Comparison of ENCODE assay signal across 26 cellular contexts in the genomic region with DNA sequence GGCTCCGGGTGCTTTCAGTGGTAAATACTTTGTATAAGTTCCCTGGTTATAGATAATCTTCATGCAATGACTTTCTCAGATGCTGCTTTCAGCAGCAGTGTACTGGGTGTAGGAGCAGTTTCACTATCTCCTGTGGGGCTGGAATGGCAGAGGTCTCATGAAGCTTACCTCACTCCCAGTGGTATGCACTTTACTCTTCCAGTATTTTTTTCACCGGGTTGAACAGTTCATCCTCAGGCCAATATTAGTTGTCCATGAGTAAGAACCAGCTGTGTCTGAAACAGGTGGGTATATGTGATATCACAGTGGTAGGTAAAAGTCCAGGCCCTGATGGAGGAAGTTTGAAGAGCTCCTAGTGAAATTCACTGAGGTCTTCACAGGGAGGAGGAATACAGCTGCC.
"Had no signal": no experiment of that assay in that cellular context is flagged by ENCODE, and none has a peak within 500 bp of the region (broad histone marks: within the 10 kb centered on the region; RNA-seq: fewer than 3 reads in every experiment).

No MANE protein-coding gene starts in this region.

- H3K4me3 ChIP-seq: gastrocnemius medialis, neural progenitor cell, right atrium auricular region, suprapubic skin, tibial nerve had no signal

- H3K9me3 ChIP-seq: gastrocnemius medialis, right atrium auricular region, suprapubic skin had no signal

- H3K9ac ChIP-seq: neural progenitor cell had no signal

- H3K36me3 ChIP-seq: gastrocnemius medialis, neural progenitor cell, right atrium auricular region, suprapubic skin, tibial nerve, WERI-Rb-1 had no signal

- H3K4me1 ChIP-seq: gastrocnemius medialis, right atrium auricular region, tibial nerve had no signal

- H3K27me3 ChIP-seq: gastrocnemius medialis, neural progenitor cell, right atrium auricular region, suprapubic skin, tibial nerve had no signal

- H2AFZ ChIP-seq: neural progenitor cell had no signal

- H3K4me2 ChIP-seq: neural progenitor cell had no signal

- ATAC-seq: activated CD4-positive, CD25-positive, alpha-beta regulatory T cell treated with anti-CD3 and anti-CD28 coated beads, Interleukin-2, amount 50 U/mL, for 24 hours; gastrocnemius medialis; natural killer cell; T-helper 17 cell had no signal

- H3K27ac ChIP-seq: gastrocnemius medialis, neural progenitor cell, right atrium auricular region, suprapubic skin, tibial nerve, WERI-Rb-1 had no signal

- DNase-seq: activated CD4-positive, alpha-beta T cell treated with anti-CD3 and anti-CD28 coated beads for 48 hours; activated CD4-positive, alpha-beta T cell treated with anti-CD3 and anti-CD28 coated beads, Interleukin-2, amount 50 U/mL, for 48 hours; activated CD8-positive, alpha-beta memory T cell treated with anti-CD3 and anti-CD28 coated beads for 24 hours; activated effector memory CD4-positive, alpha-beta T cell treated with anti-CD3 and anti-CD28 coated beads, Interleukin-2, amount 50 U/mL, for 16 hours; activated naive CD4-positive, alpha-beta T cell treated with anti-CD3 and anti-CD28 coated beads for 36 hours; activated naive CD8-positive, alpha-beta T cell treated with anti-CD3 and anti-CD28 coated beads for 36 hours; amniotic stem cell; central memory CD4-positive, alpha-beta T cell; dermis blood vessel endothelial cell; effector CD4-positive, alpha-beta T cell; gastrocnemius medialis; hippocampal formation; kidney; natural killer cell; occipital lobe; stimulated activated CD4-positive, alpha-beta T cell treated with anti-CD3 and anti-CD28 coated beads, Interleukin-15, amount 100 ng/mL, for 24 hours; stimulated activated CD4-positive, alpha-beta T cell treated with anti-CD3 and anti-CD28 coated beads, Interleukin-2, amount 100 ng/mL, for 24 hours; stimulated activated naive CD4-positive, alpha-beta T cell; T-helper 17 cell; T1000; WERI-Rb-1 had no signal
